In genomic region chr10:4316166-4316810, GRCh38 we compare ENCODE assay signal across 12 cellular contexts.
A peak's percentile ranks its signal among the peaks of the same experiment; 100 is the strongest.
DNase-seq lines count a peak whose midpoint lies in the region; ATAC-seq and TF ChIP-seq lines count a peak whose summit lies in the region.
"Had no signal": no experiment of that assay in that cellular context is flagged by ENCODE, and none has a peak within 500 bp of the region (broad histone marks: within the 10 kb centered on the region; RNA-seq: fewer than 3 reads in every experiment).

No MANE protein-coding gene starts in this region.

- no peak overlapping the region for H3K27ac Mint-ChIP-seq in WTC11
- H3K27ac Mint-ChIP-seq: effector memory CD8-positive, alpha-beta T cell had no signal

- intact Hi-C loops in heart right ventricle (cut with DNase I) = loop anchor here in 1 of 10 donors (10.0 kb wide), 1 partner anchor 991 kb away; no protein-coding TSS in a partner anchor

- H3K4me1 ChIP-seq in heart right ventricle (peaks cover 0 to 32% (median 4%) of the 10 kb centered on the region in 9 donors), skeletal muscle tissue (ENCODE audit: control insufficient read depth in 3 of 3, insufficient read depth in 3 of 3, low read length in 3 of 3) (peaks cover 0 to 8% (median 4%) of the 10 kb centered on the region in 3 donors)
- H3K4me1 ChIP-seq: prostate gland had no signal

- no peak overlapping the region for H3K4me3 Mint-ChIP-seq in WTC11
- H3K4me3 Mint-ChIP-seq: effector memory CD8-positive, alpha-beta T cell had no signal

- no peaks in the 10 kb centered on the region for H3K36me3 ChIP-seq in heart right ventricle
- no peaks in the 10 kb centered on the region for H3K36me3 ChIP-seq in skeletal muscle tissue (ENCODE audit: control insufficient read depth in 3 of 3, insufficient read depth in 3 of 3, low read length in 3 of 3)
- H3K36me3 ChIP-seq: prostate gland had no signal

- H3K27me3 ChIP-seq in heart right ventricle = no peaks in the 10 kb centered on the region
- no peaks in the 10 kb centered on the region for H3K27me3 ChIP-seq in skeletal muscle tissue (ENCODE audit: control insufficient read depth in 3 of 3, insufficient read depth in 3 of 3, low read length in 3 of 3)

- CTCF ChIA-PET in WTC11 (lab: Charles Lee) = no interaction called here

- H3K9me3 ChIP-seq in heart right ventricle (no peaks in the 10 kb centered on the region), skeletal muscle tissue (ENCODE audit: control insufficient read depth in 3 of 3, low read length in 3 of 3) (no peaks in the 10 kb centered on the region)
- H3K9me3 ChIP-seq: prostate gland had no signal

- DNase-seq in GM04503 (ENCODE audit: low read depth) (peak; percentile 19), astrocyte of the cerebellum (ENCODE audit: low read depth) (peak; percentile 57), heart right ventricle (peak; percentile 22 to 29), WTC11 (ENCODE audit: low spot score) (no peak), 8988T (no peak)
- DNase-seq: activated effector memory CD4-positive, alpha-beta T cell treated with anti-CD3 and anti-CD28 coated beads, Interleukin-2, amount 50 U/mL, for 16 hours; Calu3; effector memory CD8-positive, alpha-beta T cell had no signal

- H3K9ac ChIP-seq in skeletal muscle tissue (ENCODE audit: low read depth in 1 of 3, low read length in 3 of 3) = no peak overlapping the region

- H3K9me3 Mint-ChIP-seq in WTC11 = no peaks in the 10 kb centered on the region
- H3K9me3 Mint-ChIP-seq: effector memory CD8-positive, alpha-beta T cell had no signal

- no peaks in the 10 kb centered on the region for H3K36me3 Mint-ChIP-seq in WTC11

- WGBS in heart right ventricle, 2 donors = 67 to 71% methylated on average over 13 of the region's 13 CpGs

- ATAC-seq in heart right ventricle (peak; percentile 41 to 84 (median 72)), WTC11 (no peak), HG02840 (IDR thresholded peaks at IDR 0.05; ENCODE audit: low FRiP score, unreplicated experiment) (no peak), GM19023 (IDR thresholded peaks at IDR 0.05; ENCODE audit: unreplicated experiment) (no peak)
- ATAC-seq: effector memory CD8-positive, alpha-beta T cell had no signal

- H3K27ac ChIP-seq in heart right ventricle = peak overlapping the region in 8 of 10 donors; percentile 23 to 75 (median 56)
- no peak overlapping the region for H3K27ac ChIP-seq in skeletal muscle tissue (ENCODE audit: low read depth, low read length)

- peaks cover 3% of the 10 kb centered on the region; the same call in 1 of the 2 replicates for H3K27me3 Mint-ChIP-seq in WTC11 (ENCODE audit: low read depth)

- POLR2A ChIA-PET in WTC11 (lab: Charles Lee) = interaction anchor here (0.5 kb wide), 1 partner anchor 506 kb away, joined by 10 read pairs; no protein-coding TSS in a partner anchor

- H3K4me3 ChIP-seq in astrocyte of the cerebellum (ENCODE audit: low read depth, low read length) (no peak overlapping the region), heart right ventricle (no peak overlapping the region), skeletal muscle tissue (ENCODE audit: low read length in 3 of 3) (peak overlapping the region in 2 of 3 donors; percentile 16 to 19)
- H3K4me3 ChIP-seq: prostate gland had no signal

- in situ Hi-C loops in astrocyte of the cerebellum (cut with HindIII; ENCODE audit: low sequenced_read_pairs) = no loop called here

- no peaks in the 10 kb centered on the region for H3K4me1 Mint-ChIP-seq in WTC11

- TF ChIP-seq CTCF in astrocyte of the cerebellum (IDR thresholded peaks at IDR 0.05; ENCODE audit: low read depth, low read length, missing control alignments) = no peak
- peak in 2 of 9 donors; percentile 21 to 31 for TF ChIP-seq CTCF in heart right ventricle (IDR thresholded peaks at IDR 0.05)
- TF ChIP-seq CTCF in WTC11 (IDR thresholded peaks at IDR 0.05) = no peak

TF ChIP-seq in WTC11, 78 proteins besides CTCF, POLR2A, EP300 and RAD21 (continues in another document):
- no peak for TF ChIP-seq NFE2L1 (CRISPR knock-in tag; IDR thresholded peaks at IDR 0.05)
- TF ChIP-seq ZNF532 (CRISPR knock-in tag; IDR thresholded peaks at IDR 0.05; ENCODE audit: borderline replicate concordance) = no peak
- TF ChIP-seq FOXK1 (CRISPR knock-in tag; IDR thresholded peaks at IDR 0.05) = no peak
- no peak for TF ChIP-seq ATF3 (CRISPR knock-in tag; conservative IDR thresholded peaks at IDR 0.05)
- no peak for TF ChIP-seq ZNF425 (CRISPR knock-in tag; conservative IDR thresholded peaks at IDR 0.05)
- TF ChIP-seq ZNF671 (CRISPR knock-in tag; IDR thresholded peaks at IDR 0.05) = no peak
- no peak for TF ChIP-seq ATF6 (CRISPR knock-in tag; IDR thresholded peaks at IDR 0.05)
- no peak for TF ChIP-seq ELF4 (CRISPR knock-in tag; IDR thresholded peaks at IDR 0.05; ENCODE audit: low read depth)
- TF ChIP-seq CBFB (CRISPR knock-in tag; IDR thresholded peaks at IDR 0.05; ENCODE audit: low read depth) = no peak
- no peak for TF ChIP-seq E2F1 (CRISPR knock-in tag; IDR thresholded peaks at IDR 0.05)
- no peak for TF ChIP-seq TEAD4 (CRISPR knock-in tag; IDR thresholded peaks at IDR 0.05)

Comparison
In these comparisons a context has a peak if more than half of its experiments do, and no peak if none do; other contexts are left out.
1. DNase-seq: peak in GM04503 (single experiment), astrocyte of the cerebellum (single experiment) and heart right ventricle (2 of 2); none in WTC11 (single experiment) and 8988T (single experiment).
2. H3K4me3 ChIP-seq: peak in skeletal muscle tissue (2 of 3); none in astrocyte of the cerebellum (single experiment) and heart right ventricle (0 of 10).
3. ATAC-seq: peak in heart right ventricle (8 of 8); none in WTC11 (single experiment), HG02840 (single experiment) and GM19023 (single experiment).